6 cellular contexts compared by ENCODE assay signal in genomic region chr1:45268310-45268709, GRCh38. TPM values are rescaled to one million over a fixed set of nuclear protein-coding genes. Genes with fewer than 3 reads are reported as not detected.
"Had no signal": no experiment of that assay in that cellular context is flagged by ENCODE, and none has a peak within 500 bp of the region (broad histone marks: within the 10 kb centered on the region; RNA-seq: fewer than 3 reads in every experiment).

No MANE protein-coding gene starts in this region.

RNA-seq across cellular contexts. Expression of gene HPDL, which starts 58.4 kb away (rescaled TPM):
- total RNA-seq: left lobe of liver, left ventricle myocardium inferior, left ventricle myocardium superior, lower lobe of right lung, mononuclear cell, myocyte had no signal
